8 cellular contexts compared by ENCODE assay signal in the genomic region with DNA sequence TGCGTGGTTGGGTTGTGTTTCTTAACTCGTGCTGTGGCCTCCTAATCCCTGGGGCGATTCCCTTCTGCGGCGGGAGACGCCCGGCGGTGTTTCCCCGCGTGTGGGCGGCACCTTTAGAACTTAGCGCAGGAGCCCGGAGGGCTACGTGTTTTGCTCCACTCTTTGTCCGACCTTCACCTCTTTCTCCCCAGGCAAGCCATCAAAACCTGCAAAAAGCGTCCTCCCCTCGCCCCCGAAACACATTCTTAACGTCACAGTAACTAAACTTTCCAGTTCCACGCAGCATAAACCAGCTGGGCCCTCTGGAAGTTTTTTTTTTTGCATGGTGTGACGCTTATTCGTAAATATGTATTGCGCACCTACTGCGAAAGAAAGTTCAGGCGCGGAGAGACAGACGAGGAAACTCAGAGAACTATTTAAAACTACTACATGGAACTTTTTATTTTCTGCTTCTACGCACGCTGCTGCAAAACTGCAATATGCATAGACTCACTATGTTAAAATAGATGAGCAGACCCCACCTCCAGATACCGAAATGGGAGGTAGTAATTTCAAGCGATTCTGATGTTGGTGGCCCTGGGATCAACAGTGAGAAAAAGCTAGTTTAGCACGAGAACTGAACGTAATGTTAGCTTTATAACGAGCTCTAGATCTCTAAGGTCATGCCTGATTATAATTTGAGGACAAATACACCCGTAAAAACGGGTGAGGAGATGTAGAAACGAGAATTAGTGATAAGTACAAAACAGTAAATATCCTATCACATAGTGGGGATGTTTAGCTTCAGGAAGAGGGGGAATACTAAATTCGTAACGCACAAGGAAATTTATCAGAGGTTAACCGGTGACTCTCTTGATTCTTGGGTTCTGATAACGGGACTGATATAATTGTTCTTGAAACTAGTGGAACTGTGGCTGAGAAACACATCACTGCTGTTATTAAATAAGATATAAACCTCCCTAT. TPM values are rescaled to one million over a fixed set of nuclear protein-coding genes. Genes with fewer than 3 reads are reported as not detected.
DNase-seq lines count a peak whose midpoint lies in the region; ATAC-seq, FAIRE-seq and TF ChIP-seq lines count a peak whose summit lies in the region.

No MANE protein-coding gene starts in this region.

- peak overlapping the region; percentile 92 for H3K4me3 ChIP-seq in lower leg skin (ENCODE audit: low read depth, poor library complexity, severe bottlenecking)

- peaks cover 0 to 3% (median 0%) of the 10 kb centered on the region in 7 donors for H3K9me3 Mint-ChIP-seq in CD14-positive monocyte
- H3K9me3 Mint-ChIP-seq in chondrocyte (ENCODE audit: low read depth), result no peaks in the 10 kb centered on the region

- no peak for DNase-seq in CD14-positive monocyte (ENCODE audit: low spot score)
- DNase-seq in GM19239 (ENCODE audit: insufficient read length, low spot score), result no peak
- DNase-seq in chondrocyte (ENCODE audit: low spot score), result no peak
- DNase-seq in lower leg skin (ENCODE audit: low spot score in 2 of 2), result peak in 1 of 2 donors; percentile 90
- peak; percentile 80 for DNase-seq in stimulated activated CD8-positive, alpha-beta memory T cell treated with anti-CD3 and anti-CD28 coated beads, Interleukin-4, amount 100 ng/mL, for 48 hours
- DNase-seq in UCSD-AML1 (lab: John Stamatoyannopoulos, UW; ENCODE audit: unreplicated experiment), result no peak

- peak; percentile 68 for FAIRE-seq in GM19239 (lab: Jason Lieb, UNC)

- TF ChIP-seq CTCF in CD14-positive monocyte (IDR thresholded peaks at IDR 0.05) (no peak), chondrocyte (IDR thresholded peaks at IDR 0.05) (no peak), lower leg skin (IDR thresholded peaks at IDR 0.05) (no peak)

- intact Hi-C loops in CD14-positive monocyte (cut with micrococcal nuclease) (loop anchor here in 1 of 2 donors (10.0 kb wide), 2 partner anchors 511 to 1291 kb away; partner anchors contain the start of genes B3GALNT2 and ERO1B), lower leg skin (cut with DNase I; ENCODE audit: low total_unique reads) (no loop called here)

- H3K36me3 Mint-ChIP-seq in CD14-positive monocyte (peaks cover 1 to 5% of the 10 kb centered on the region in 2 donors), chondrocyte (ENCODE audit: low read depth) (no peaks in the 10 kb centered on the region)

- peaks cover 27% of the 10 kb centered on the region for H3K4me1 Mint-ChIP-seq in CD14-positive monocyte
- peaks cover 25% of the 10 kb centered on the region for H3K4me1 Mint-ChIP-seq in chondrocyte (ENCODE audit: low read depth)

- peak overlapping the region; percentile 89 to 97 (median 94) for H3K27ac Mint-ChIP-seq in CD14-positive monocyte
- H3K27ac Mint-ChIP-seq in chondrocyte (ENCODE audit: unreplicated experiment), result peak overlapping the region; percentile 98

- H3K4me3 Mint-ChIP-seq in CD14-positive monocyte, result peak overlapping the region; percentile 97 to 99
- H3K4me3 Mint-ChIP-seq in chondrocyte (ENCODE audit: unreplicated experiment), result peak overlapping the region; percentile 97

- peaks cover 4 to 9% (median 4%) of the 10 kb centered on the region in 3 donors for H3K27me3 Mint-ChIP-seq in CD14-positive monocyte (ENCODE audit: low read depth in 3 of 3)
- peaks cover 5% of the 10 kb centered on the region for H3K27me3 Mint-ChIP-seq in chondrocyte (ENCODE audit: low read depth)

- ATAC-seq in HG03342 (IDR thresholded peaks at IDR 0.05; ENCODE audit: unreplicated experiment), result peak; percentile 22
- ATAC-seq in SK-N-SH treated with all-trans-retinoic acid at 6 μM for 48 hours, result peak; percentile 50

- TF ChIP-seq POLR2A in lower leg skin (IDR thresholded peaks at IDR 0.05), result no peak

- 1 to 2% methylated on average over 41 of the region's 41 CpGs for WGBS in lower leg skin, 2 donors

TF ChIP-seq in SK-N-SH treated with all-trans-retinoic acid at 6 μM for 48 hours, 23 proteins besides CTCF, POLR2A, EP300 and RAD21:
- TF ChIP-seq ARNTL (CRISPR knock-in tag; IDR thresholded peaks at IDR 0.05; ENCODE audit: borderline replicate concordance, low read depth), result no peak
- TF ChIP-seq, protein P1, sequence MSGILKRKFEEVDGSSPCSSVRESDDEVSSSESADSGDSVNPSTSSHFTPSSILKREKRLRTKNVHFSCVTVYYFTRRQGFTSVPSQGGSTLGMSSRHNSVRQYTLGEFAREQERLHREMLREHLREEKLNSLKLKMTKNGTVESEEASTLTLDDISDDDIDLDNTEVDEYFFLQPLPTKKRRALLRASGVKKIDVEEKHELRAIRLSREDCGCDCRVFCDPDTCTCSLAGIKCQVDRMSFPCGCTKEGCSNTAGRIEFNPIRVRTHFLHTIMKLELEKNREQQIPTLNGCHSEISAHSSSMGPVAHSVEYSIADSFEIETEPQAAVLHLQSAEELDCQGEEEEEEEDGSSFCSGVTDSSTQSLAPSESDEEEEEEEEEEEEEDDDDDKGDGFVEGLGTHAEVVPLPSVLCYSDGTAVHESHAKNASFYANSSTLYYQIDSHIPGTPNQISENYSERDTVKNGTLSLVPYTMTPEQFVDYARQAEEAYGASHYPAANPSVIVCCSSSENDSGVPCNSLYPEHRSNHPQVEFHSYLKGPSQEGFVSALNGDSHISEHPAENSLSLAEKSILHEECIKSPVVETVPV (CRISPR knock-in tag; IDR thresholded peaks at IDR 0.05), result no peak
- no peak for TF ChIP-seq CSDC2 (CRISPR knock-in tag; IDR thresholded peaks at IDR 0.05)
- no peak for TF ChIP-seq ZNF70 (CRISPR knock-in tag; IDR thresholded peaks at IDR 0.05)
- no peak for TF ChIP-seq OSR1 (CRISPR knock-in tag; IDR thresholded peaks at IDR 0.05)
- no peak for TF ChIP-seq TSHZ2 (CRISPR knock-in tag; IDR thresholded peaks at IDR 0.05)
- TF ChIP-seq, protein P2, sequence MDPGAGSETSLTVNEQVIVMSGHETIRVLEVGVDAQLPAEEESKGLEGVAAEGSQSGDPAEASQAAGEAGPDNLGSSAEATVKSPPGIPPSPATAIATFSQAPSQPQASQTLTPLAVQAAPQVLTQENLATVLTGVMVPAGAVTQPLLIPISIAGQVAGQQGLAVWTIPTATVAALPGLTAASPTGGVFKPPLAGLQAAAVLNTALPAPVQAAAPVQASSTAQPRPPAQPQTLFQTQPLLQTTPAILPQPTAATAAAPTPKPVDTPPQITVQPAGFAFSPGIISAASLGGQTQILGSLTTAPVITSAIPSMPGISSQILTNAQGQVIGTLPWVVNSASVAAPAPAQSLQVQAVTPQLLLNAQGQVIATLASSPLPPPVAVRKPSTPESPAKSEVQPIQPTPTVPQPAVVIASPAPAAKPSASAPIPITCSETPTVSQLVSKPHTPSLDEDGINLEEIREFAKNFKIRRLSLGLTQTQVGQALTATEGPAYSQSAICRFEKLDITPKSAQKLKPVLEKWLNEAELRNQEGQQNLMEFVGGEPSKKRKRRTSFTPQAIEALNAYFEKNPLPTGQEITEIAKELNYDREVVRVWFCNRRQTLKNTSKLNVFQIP (CRISPR knock-in tag; IDR thresholded peaks at IDR 0.05; ENCODE audit: borderline replicate concordance, low read depth), result no peak
- TF ChIP-seq ZNF565 (CRISPR knock-in tag; conservative IDR thresholded peaks at IDR 0.05; ENCODE audit: low read depth), result no peak
- TF ChIP-seq, protein P3, sequence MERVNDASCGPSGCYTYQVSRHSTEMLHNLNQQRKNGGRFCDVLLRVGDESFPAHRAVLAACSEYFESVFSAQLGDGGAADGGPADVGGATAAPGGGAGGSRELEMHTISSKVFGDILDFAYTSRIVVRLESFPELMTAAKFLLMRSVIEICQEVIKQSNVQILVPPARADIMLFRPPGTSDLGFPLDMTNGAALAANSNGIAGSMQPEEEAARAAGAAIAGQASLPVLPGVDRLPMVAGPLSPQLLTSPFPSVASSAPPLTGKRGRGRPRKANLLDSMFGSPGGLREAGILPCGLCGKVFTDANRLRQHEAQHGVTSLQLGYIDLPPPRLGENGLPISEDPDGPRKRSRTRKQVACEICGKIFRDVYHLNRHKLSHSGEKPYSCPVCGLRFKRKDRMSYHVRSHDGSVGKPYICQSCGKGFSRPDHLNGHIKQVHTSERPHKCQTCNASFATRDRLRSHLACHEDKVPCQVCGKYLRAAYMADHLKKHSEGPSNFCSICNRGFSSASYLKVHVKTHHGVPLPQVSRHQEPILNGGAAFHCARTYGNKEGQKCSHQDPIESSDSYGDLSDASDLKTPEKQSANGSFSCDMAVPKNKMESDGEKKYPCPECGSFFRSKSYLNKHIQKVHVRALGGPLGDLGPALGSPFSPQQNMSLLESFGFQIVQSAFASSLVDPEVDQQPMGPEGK (CRISPR knock-in tag; IDR thresholded peaks at IDR 0.05; ENCODE audit: borderline replicate concordance), result no peak
- TF ChIP-seq TCF4 (CRISPR knock-in tag; IDR thresholded peaks at IDR 0.05; ENCODE audit: borderline replicate concordance), result no peak
- no peak for TF ChIP-seq SNAI2 (CRISPR knock-in tag; IDR thresholded peaks at IDR 0.05)
- no peak for TF ChIP-seq ZNF8 (CRISPR knock-in tag; IDR thresholded peaks at IDR 0.05)
- TF ChIP-seq TOX (CRISPR knock-in tag; IDR thresholded peaks at IDR 0.05; ENCODE audit: borderline replicate concordance), result no peak
- no peak for TF ChIP-seq ZFP30 (CRISPR knock-in tag; IDR thresholded peaks at IDR 0.05)
- no peak for TF ChIP-seq ESRRG (CRISPR knock-in tag; IDR thresholded peaks at IDR 0.05)
- no peak for TF ChIP-seq BACH2 (CRISPR knock-in tag; IDR thresholded peaks at IDR 0.05; ENCODE audit: borderline replicate concordance)
TF ChIP-seq in SK-N-SH treated with all-trans-retinoic acid at 6 μM for 48 hours: peak in this region for 0.

RNA-seq across cellular contexts. Expression of gene MTR, which starts 0.9 kb away (rescaled TPM):
- 1 to 10 TPM; 3.4 to 5.4 TPM for polyA plus RNA-seq in CD14-positive monocyte
- 36.8 to 45.5 TPM (median 39.1 TPM) in 3 replicates for total RNA-seq in chondrocyte
- 10 to 100 TPM; 16.3 to 34.0 (median 24.2) TPM for total RNA-seq in lower leg skin
